In the genomic region with DNA sequence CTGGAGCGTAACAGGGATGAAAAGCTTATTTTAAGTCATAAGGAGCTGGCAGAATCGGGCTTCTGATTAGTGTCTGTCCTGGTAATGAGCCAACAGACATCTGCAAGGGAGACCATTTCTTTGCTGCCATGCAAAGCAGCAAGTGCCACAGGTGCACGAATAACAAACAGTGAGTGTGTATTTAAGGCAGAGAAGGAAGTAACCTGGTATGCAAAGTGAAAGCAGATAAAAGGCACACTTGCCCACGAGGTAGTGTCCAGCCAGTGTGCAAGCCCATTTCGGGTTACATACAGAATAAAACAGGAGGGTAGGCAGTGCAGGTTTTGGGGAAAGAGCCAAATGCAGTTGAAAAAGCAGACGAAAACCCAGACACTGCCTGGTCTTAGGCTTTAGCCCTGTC, we compare ENCODE assay signal across 25 cellular contexts.
DNase-seq lines count a peak whose midpoint lies in the region; ATAC-seq and TF ChIP-seq lines count a peak whose summit lies in the region.
"Had no signal": no experiment of that assay in that cellular context is flagged by ENCODE, and none has a peak within 500 bp of the region (broad histone marks: within the 10 kb centered on the region; RNA-seq: fewer than 3 reads in every experiment).

No MANE protein-coding gene starts in this region.

- peaks cover 12% of the 10 kb centered on the region for H3K36me3 Mint-ChIP-seq in WTC11
- no peaks in the 10 kb centered on the region for H3K36me3 Mint-ChIP-seq in CD8-positive, alpha-beta memory T cell
- H3K36me3 Mint-ChIP-seq: neural progenitor cell had no signal

- H3K27ac ChIP-seq in CD8-positive, alpha-beta memory T cell (ENCODE audit: low read depth, low read length) = no peak overlapping the region
- H3K27ac ChIP-seq: body of pancreas, KMS-11, lower lobe of right lung, neural progenitor cell, prostate gland, uterus, WERI-Rb-1 had no signal

- DNase-seq in COR-L47 (lab: John Stamatoyannopoulos, UW) (peak; percentile 25), NCI-H526 treated with DMSO at 0.1 percent for 48 hours (lab: John Stamatoyannopoulos, UW) (peak; percentile 91), WTC11 (ENCODE audit: low spot score) (no peak), MG63 (no peak)
- DNase-seq in activated CD4-positive, CD25-positive, alpha-beta regulatory T cell (lab: John Stamatoyannopoulos, UW) = no peak
- no peak for DNase-seq in CD8-positive, alpha-beta memory T cell
- DNase-seq in activated CD8-positive, alpha-beta memory T cell treated with anti-CD3 and anti-CD28 coated beads, Interleukin-2, amount 50 U/mL, for 48 hours = no peak
- DNase-seq: activated CD4-positive, alpha-beta T cell treated with anti-CD3 and anti-CD28 coated beads, Interleukin-2, amount 50 U/mL, for 4 hours; activated naive CD8-positive, alpha-beta T cell treated with anti-CD3 and anti-CD28 coated beads, Interleukin-2, amount 50 U/mL, for 24 hours; body of pancreas; C1 segment of cervical spinal cord; DMS 273 treated with DMSO at 0.1 percent for 48 hours; effector CD4-positive, alpha-beta T cell; foreskin melanocyte; lower lobe of right lung; NCI-H1048; NCI-H2107; NCI-H82; T-helper 17 cell; uterus; WERI-Rb-1 had no signal

- CTCF ChIA-PET in WTC11 (lab: Charles Lee) = no interaction called here
- CTCF ChIA-PET in CD8-positive, alpha-beta memory T cell (lab: Charles Lee) = no interaction called here

- peaks cover 30% of the 10 kb centered on the region for H3K4me1 Mint-ChIP-seq in WTC11
- no peaks in the 10 kb centered on the region for H3K4me1 Mint-ChIP-seq in CD8-positive, alpha-beta memory T cell
- H3K4me1 Mint-ChIP-seq: activated naive CD8-positive, alpha-beta T cell treated with anti-CD3 and anti-CD28 coated beads, Interleukin-2, amount 50 U/mL, for 24 hours; T-helper 17 cell had no signal

- no peak overlapping the region for H3K27ac Mint-ChIP-seq in WTC11
- no peak overlapping the region for H3K27ac Mint-ChIP-seq in CD8-positive, alpha-beta memory T cell
- H3K27ac Mint-ChIP-seq: activated naive CD8-positive, alpha-beta T cell treated with anti-CD3 and anti-CD28 coated beads, Interleukin-2, amount 50 U/mL, for 24 hours; neural progenitor cell; T-helper 17 cell had no signal

- no peaks in the 10 kb centered on the region for H3K4me1 ChIP-seq in CD8-positive, alpha-beta memory T cell (ENCODE audit: insufficient read depth, low read length)
- H3K4me1 ChIP-seq: body of pancreas, lower lobe of right lung, prostate gland, uterus had no signal

- no peaks in the 10 kb centered on the region for H3K27me3 ChIP-seq in CD8-positive, alpha-beta memory T cell (ENCODE audit: insufficient read depth, low read length, poor library complexity, severe bottlenecking)
- no peaks in the 10 kb centered on the region for H3K27me3 ChIP-seq in MG63
- H3K27me3 ChIP-seq: body of pancreas, neural progenitor cell, uterus had no signal

- H3K9me3 Mint-ChIP-seq in WTC11 = peaks cover 6% of the 10 kb centered on the region
- H3K9me3 Mint-ChIP-seq in CD8-positive, alpha-beta memory T cell = peaks cover 3 to 23% (median 5%) of the 10 kb centered on the region in 5 donors
- H3K9me3 Mint-ChIP-seq: neural progenitor cell had no signal

- no peak overlapping the region for H3K4me3 ChIP-seq in CD8-positive, alpha-beta memory T cell (ENCODE audit: low read length)
- H3K4me3 ChIP-seq in MG63 = no peak overlapping the region
- H3K4me3 ChIP-seq: body of pancreas, lower lobe of right lung, neural progenitor cell, prostate gland, uterus had no signal

- no peaks in the 10 kb centered on the region for H3K27me3 Mint-ChIP-seq in WTC11 (ENCODE audit: low read depth)
- H3K27me3 Mint-ChIP-seq in CD8-positive, alpha-beta memory T cell = peaks cover 0 to 1% of the 10 kb centered on the region in 2 donors
- H3K27me3 Mint-ChIP-seq: activated naive CD8-positive, alpha-beta T cell treated with anti-CD3 and anti-CD28 coated beads, Interleukin-2, amount 50 U/mL, for 24 hours; T-helper 17 cell had no signal

- TF ChIP-seq CTCF in WTC11 (IDR thresholded peaks at IDR 0.05) = no peak

- ATAC-seq in HG02885 (IDR thresholded peaks at IDR 0.05; ENCODE audit: poor library complexity, unreplicated experiment) (peak; percentile 55), WTC11 (peak; percentile 41)
- ATAC-seq: activated naive CD8-positive, alpha-beta T cell treated with anti-CD3 and anti-CD28 coated beads, Interleukin-2, amount 50 U/mL, for 24 hours; body of pancreas; T-helper 17 cell had no signal

- H3K4me3 Mint-ChIP-seq in WTC11 = no peak overlapping the region
- H3K4me3 Mint-ChIP-seq in CD8-positive, alpha-beta memory T cell = no peak overlapping the region
- H3K4me3 Mint-ChIP-seq: activated naive CD8-positive, alpha-beta T cell treated with anti-CD3 and anti-CD28 coated beads, Interleukin-2, amount 50 U/mL, for 24 hours; neural progenitor cell; T-helper 17 cell had no signal

- H3K9me3 ChIP-seq in CD8-positive, alpha-beta memory T cell (ENCODE audit: low read length) = no peaks in the 10 kb centered on the region
- no peaks in the 10 kb centered on the region for H3K9me3 ChIP-seq in MG63
- H3K9me3 ChIP-seq: body of pancreas, lower lobe of right lung, prostate gland, uterus had no signal

- H3K36me3 ChIP-seq in CD8-positive, alpha-beta memory T cell (ENCODE audit: insufficient read depth, low read length) = no peaks in the 10 kb centered on the region
- H3K36me3 ChIP-seq in MG63 = no peaks in the 10 kb centered on the region
- H3K36me3 ChIP-seq: lower lobe of right lung, neural progenitor cell, prostate gland, uterus, WERI-Rb-1 had no signal

- POLR2A ChIA-PET in WTC11 (lab: Charles Lee) = no interaction called here
- POLR2A ChIA-PET in CD8-positive, alpha-beta memory T cell (lab: Charles Lee) = no interaction called here

TF ChIP-seq in WTC11, 78 proteins besides CTCF, POLR2A, EP300 and RAD21:
- 0 out of 2 replicates have a peak, but pooled peaks have one; percentile 42 for TF ChIP-seq ETV6 (CRISPR knock-in tag; IDR thresholded peaks at IDR 0.05)
- no peak for TF ChIP-seq CREB1 (CRISPR knock-in tag; IDR thresholded peaks at IDR 0.05)

Comparison
In these comparisons a context has a peak if more than half of its experiments do, and no peak if none do; other contexts are left out.
1. DNase-seq: peak in COR-L47 (single experiment) and NCI-H526 treated with DMSO at 0.1 percent for 48 hours (single experiment); none in WTC11 (single experiment), activated CD4-positive, CD25-positive, alpha-beta regulatory T cell (0 of 4), CD8-positive, alpha-beta memory T cell (0 of 5), activated CD8-positive, alpha-beta memory T cell treated with anti-CD3 and anti-CD28 coated beads, Interleukin-2, amount 50 U/mL, for 48 hours (single experiment) and MG63 (single experiment).